In genomic region chr10:114876602-114877300, GRCh38 we compare ENCODE assay signal across 7 cellular contexts. TPM values are rescaled to one million over a fixed set of nuclear protein-coding genes. Genes with fewer than 3 reads are reported as not detected.
A peak's percentile ranks its signal among the peaks of the same experiment; 100 is the strongest.
DNase-seq lines count a peak whose midpoint lies in the region; ATAC-seq and TF ChIP-seq lines count a peak whose summit lies in the region.

No MANE protein-coding gene starts in this region.

- H3K4me3 ChIP-seq in PC-3 (ENCODE audit: low read length) (no peak overlapping the region), right cardiac atrium (ENCODE audit: low read length) (no peak overlapping the region), sigmoid colon (no peak overlapping the region)

- ATAC-seq in GM21515 (IDR thresholded peaks at IDR 0.05; ENCODE audit: unreplicated experiment) (peak; percentile 82), PC-3 (peak; percentile 94), right cardiac atrium (peak; percentile 81)

- H3K4me1 ChIP-seq in PC-3 (ENCODE audit: insufficient read depth, low read length) = no peaks in the 10 kb centered on the region
- no peaks in the 10 kb centered on the region for H3K4me1 ChIP-seq in right cardiac atrium (ENCODE audit: control insufficient read depth, insufficient read depth, low read length)
- peaks cover 0 to 13% (median 11%) of the 10 kb centered on the region in 4 donors for H3K4me1 ChIP-seq in sigmoid colon

- H3K9ac ChIP-seq in PC-3 (ENCODE audit: low read length) = no peak overlapping the region

- CTCF ChIA-PET in PC-3 (lab: Charles Lee) = no interaction called here

- no peaks in the 10 kb centered on the region for H3K27me3 ChIP-seq in PC-3 (ENCODE audit: low read length)
- H3K27me3 ChIP-seq in right cardiac atrium (ENCODE audit: control insufficient read depth, insufficient read depth) = no peaks in the 10 kb centered on the region
- no peaks in the 10 kb centered on the region for H3K27me3 ChIP-seq in sigmoid colon

- no peaks in the 10 kb centered on the region for H3K9me3 ChIP-seq in PC-3 (ENCODE audit: low read length)
- no peaks in the 10 kb centered on the region for H3K9me3 ChIP-seq in right cardiac atrium (ENCODE audit: control insufficient read depth, low read length)
- no peaks in the 10 kb centered on the region for H3K9me3 ChIP-seq in sigmoid colon

- TF ChIP-seq POLR2A in sigmoid colon (IDR thresholded peaks at IDR 0.05) = no peak

- no peaks in the 10 kb centered on the region for H4K20me1 ChIP-seq in PC-3 (ENCODE audit: low read length)

- H3K79me2 ChIP-seq in PC-3 (ENCODE audit: low read length) = no peaks in the 10 kb centered on the region

- H3K9me2 ChIP-seq in PC-3 (replicated peaks; ENCODE audit: low read length) = no peaks in the 10 kb centered on the region

- H3K4me2 ChIP-seq in PC-3 (ENCODE audit: low read length) = peak overlapping the region; percentile 59; the same call in 1 of the 2 replicates

- WGBS in right cardiac atrium = 28% methylated on average over 20 of the region's 20 CpGs
- WGBS in sigmoid colon, 2 donors = 28 to 38% methylated on average over 20 of the region's 20 CpGs

- H3K36me3 ChIP-seq in PC-3 (ENCODE audit: low read depth, low read length) (no peaks in the 10 kb centered on the region), sigmoid colon (no peaks in the 10 kb centered on the region)

- H3K27ac ChIP-seq in PC-3 (ENCODE audit: low read length) (no peak overlapping the region), right cardiac atrium (ENCODE audit: low read length) (no peak overlapping the region), sigmoid colon (no peak overlapping the region)

- H2AFZ ChIP-seq in PC-3 (ENCODE audit: low read length) = peak overlapping the region; percentile 48; the same call in 1 of the 2 replicates

- POLR2A ChIA-PET in PC-3 (lab: Charles Lee; ENCODE audit: unreplicated experiment) = no interaction called here

- H3F3A ChIP-seq in PC-3 (ENCODE audit: low read length, unreplicated experiment) = no peaks in the 10 kb centered on the region

- intact Hi-C loops in PC-3 (cut with micrococcal nuclease) = loop anchor here (1.0 to 5.0 kb wide), 3 partner anchors 61 to 253 kb away; partner anchors contain the start of gene TRUB1
- intact Hi-C loops in right cardiac atrium (cut with DNase I) = loop anchor here (1.0 to 10.0 kb wide), 4 partner anchors 248 to 256 kb away; no protein-coding TSS in a partner anchor
- intact Hi-C loops in sigmoid colon (cut with DNase I) = loop anchor here (2.0 kb wide), 1 partner anchor 252 kb away; no protein-coding TSS in a partner anchor

- no TSS peak for BruUV-seq in PC-3 (replicated peaks; lab: Mats Ljungman, UMichigan)

- DNase-seq in GM10266 (ENCODE audit: extremely low spot score) = peak; percentile 69
- DNase-seq in HK-2 (ENCODE audit: unreplicated experiment) = peak; percentile 81
- peak; percentile 68 for DNase-seq in PC-3
- peak in 40 of 56 donors; percentile 1 to 70 (median 22) for DNase-seq in amygdala (lab: John Stamatoyannopoulos, UW)
- peak; percentile 60 to 87 (median 81) for DNase-seq in right cardiac atrium
- DNase-seq in sigmoid colon = peak; percentile 71

- no peak for TF ChIP-seq EP300 in sigmoid colon (IDR thresholded peaks at IDR 0.05)

- TF ChIP-seq CTCF in GM10266 (IDR thresholded peaks at IDR 0.05; ENCODE audit: control insufficient read depth, insufficient read depth, low read depth, missing control alignments) = peak; percentile 83
- peak; percentile 77 for TF ChIP-seq CTCF in PC-3 (conservative IDR thresholded peaks at IDR 0.05; ENCODE audit: low read depth, low read length)
- TF ChIP-seq CTCF in sigmoid colon (IDR thresholded peaks at IDR 0.05) = peak in 3 of 4 experiments; percentile 25 to 56 (median 37)

RNA-seq across cellular contexts. Expression of gene FHIP2A, which starts 55.2 kb away (rescaled TPM):
- 3.7 and 4.6 TPM in 2 replicates for total RNA-seq in PC-3 (2014; rRNA removed)
- total RNA-seq in right cardiac atrium = 10 to 100 TPM; 25.1 to 30.2 (median 27.8) TPM
- polyA plus RNA-seq in right cardiac atrium = 7.3 TPM
- total RNA-seq in sigmoid colon = 10 to 100 TPM; 32.1 to 37.7 (median 36.1) TPM
- 1 to 10 TPM; 2.4 to 5.6 (median 3.2) TPM for polyA plus RNA-seq in sigmoid colon

Comparison
In these comparisons a context has a peak if more than half of its experiments do, and no peak if none do; other contexts are left out.
1. DNase-seq: peak in every context shown above with its lines; median percentile 81 in HK-2; 81 in right cardiac atrium; 71 in sigmoid colon; 69 in GM10266; 68 in PC-3; 22 in amygdala.